Comparison of ENCODE assay signal across 22 cellular contexts in the genomic region with DNA sequence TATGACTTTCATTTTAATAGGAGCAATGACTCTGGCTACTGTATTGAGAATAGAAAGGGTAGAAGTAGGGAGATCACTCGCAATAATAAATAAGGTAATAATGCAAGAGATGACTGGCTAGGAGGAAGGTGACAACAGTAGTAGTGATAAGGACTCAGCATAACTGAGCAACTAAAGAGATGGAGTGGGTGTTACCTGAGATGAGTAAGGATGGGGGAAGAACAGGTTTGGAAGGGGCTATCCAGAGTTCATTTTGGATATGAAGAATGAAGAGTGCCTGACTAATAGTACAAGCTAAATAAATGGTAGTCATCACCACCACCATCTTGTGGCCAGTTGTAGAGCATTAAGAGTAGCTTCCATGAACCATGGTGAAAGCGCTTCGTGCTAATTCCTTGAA.
"Had no signal": no experiment of that assay in that cellular context is flagged by ENCODE, and none has a peak within 500 bp of the region (broad histone marks: within the 10 kb centered on the region; RNA-seq: fewer than 3 reads in every experiment).

No MANE protein-coding gene starts in this region.

- H3K4me3 Mint-ChIP-seq: activated CD4-positive, alpha-beta memory T cell treated with anti-CD3 and anti-CD28 coated beads for 36 hours; activated naive CD4-positive, alpha-beta T cell treated with anti-CD3 and anti-CD28 coated beads for 36 hours; central memory CD8-positive, alpha-beta T cell; IgD-negative memory B cell had no signal

- H3K27me3 Mint-ChIP-seq: activated CD4-positive, alpha-beta memory T cell treated with anti-CD3 and anti-CD28 coated beads for 36 hours; central memory CD8-positive, alpha-beta T cell; IgD-negative memory B cell had no signal

- H3K4me1 Mint-ChIP-seq: central memory CD8-positive, alpha-beta T cell had no signal

- H3K36me3 ChIP-seq: ascending aorta, Peyer's patch, SJCRH30 had no signal

- H3K4me3 ChIP-seq: ascending aorta, body of pancreas, Peyer's patch, SJCRH30 had no signal

- DNase-seq: activated CD4-positive, alpha-beta T cell treated with anti-CD3 and anti-CD28 coated beads for 48 hours; activated CD8-positive, alpha-beta memory T cell treated with anti-CD3 and anti-CD28 coated beads, Interleukin-2, amount 50 U/mL, for 4 hours; activated effector memory CD4-positive, alpha-beta T cell treated with Interleukin-2 at 50 U/mL for 16 hours; activated naive CD4-positive, alpha-beta T cell treated with anti-CD3 and anti-CD28 coated beads for 36 hours; amniotic stem cell; body of pancreas; KG1; NCI-H1048; NCI-H146; NCI-H187 treated with DMSO at 0.1 percent for 48 hours; NCI-H2081 treated with DMSO at 0.1 percent for 48 hours; NCI-H446; NCI-H524; Peyer's patch; Right ventricle myocardium superior; SJCRH30; SK-N-SH; T-helper 1 cell had no signal

- H3K27me3 ChIP-seq: ascending aorta, body of pancreas, Peyer's patch, SJCRH30 had no signal

- ATAC-seq: body of pancreas had no signal

- H3K27ac Mint-ChIP-seq: activated CD4-positive, alpha-beta memory T cell treated with anti-CD3 and anti-CD28 coated beads for 36 hours; activated naive CD4-positive, alpha-beta T cell treated with anti-CD3 and anti-CD28 coated beads for 36 hours; IgD-negative memory B cell had no signal
